Comparison of ENCODE assay signal across 11 cellular contexts in genomic region chr10:88401671-88402347, GRCh38.
DNase-seq lines count a peak whose midpoint lies in the region; TF ChIP-seq lines count a peak whose summit lies in the region.
"Had no signal": no experiment of that assay in that cellular context is flagged by ENCODE, and none has a peak within 500 bp of the region (broad histone marks: within the 10 kb centered on the region; RNA-seq: fewer than 3 reads in every experiment).

No MANE protein-coding gene starts in this region.

- H3K4me3 ChIP-seq in mammary epithelial cell (replicated peaks in 1 of 3; ENCODE audit: insufficient read depth in 1 of 3, low read depth in 2 of 3, low read length in 3 of 3), result no peak overlapping the region
- H3K4me3 ChIP-seq: MG63 had no signal

- no peaks in the 10 kb centered on the region for H4K20me1 ChIP-seq in mammary epithelial cell (ENCODE audit: insufficient read depth, low read length)

- H3K4me2 ChIP-seq in mammary epithelial cell (ENCODE audit: insufficient read depth, low read depth, low read length), result no peak overlapping the region

- TF ChIP-seq CTCF in mammary epithelial cell (conservative IDR thresholded peaks at IDR 0.05 in 1 of 2, IDR thresholded peaks at IDR 0.05 in 1 of 2; ENCODE audit: extremely low read depth in 1 of 2, insufficient read depth in 1 of 2, low read depth in 1 of 2, low read length in 2 of 2), result peak; percentile 15 to 54
- TF ChIP-seq CTCF in GM13976 (IDR thresholded peaks at IDR 0.05; ENCODE audit: borderline replicate concordance, control extremely low read depth, extremely low read depth, insufficient read depth, missing control alignments), result no peak

- peaks cover 6% of the 10 kb centered on the region for H3K9me3 ChIP-seq in mammary epithelial cell (replicated peaks; ENCODE audit: insufficient read depth, low read length)

- in situ Hi-C loops in mammary epithelial cell (cut with MboI; ENCODE audit: low sequenced_read_pairs in 2 of 2), result loop anchor here in 1 of 2 donors (25.0 kb wide), 1 partner anchor 135 kb away; no protein-coding TSS in a partner anchor
- in situ Hi-C loops in GM13976 (cut with MboI; ENCODE audit: low sequenced_read_pairs, unreplicated experiment), result no loop called here

- intact Hi-C loops in mammary epithelial cell (cut with micrococcal nuclease), result loop anchor here (1.0 kb wide), 1 partner anchor 151 kb away; no protein-coding TSS in a partner anchor

- H3K9ac ChIP-seq in mammary epithelial cell (ENCODE audit: insufficient read depth, low read length), result no peak overlapping the region

- CTCF ChIA-PET in mammary epithelial cell (lab: Charles Lee; ENCODE audit: low non-redundant PET), result interaction anchor here (0.6 to 0.7 kb wide), 3 partner anchors 9 to 152 kb away, joined by 4 to 7 read pairs (median 4); no protein-coding TSS in a partner anchor

- DNase-seq in DMS53 (lab: John Stamatoyannopoulos, UW) (peak; percentile 7), DMS53 treated with DMSO at 0.1 percent for 48 hours (lab: John Stamatoyannopoulos, UW; ENCODE audit: unreplicated experiment) (no peak), MV-4-11 (lab: John Stamatoyannopoulos, UW) (peak; percentile 33), mammary epithelial cell (peak; percentile 49), renal cortical epithelial cell (ENCODE audit: low read depth) (peak; percentile 47), NCI-H1417 treated with DMSO at 0.1 percent for 48 hours (lab: John Stamatoyannopoulos, UW) (no peak), SHP77 (lab: John Stamatoyannopoulos, UW) (no peak), GM13976 (ENCODE audit: low spot score) (no peak)
- DNase-seq: MG63; naive thymus-derived CD8-positive, alpha-beta T cell had no signal

- no peak overlapping the region for H3K27ac ChIP-seq in mammary epithelial cell (ENCODE audit: insufficient read depth, low read depth, low read length)
- H3K27ac ChIP-seq: 22Rv1 had no signal

- H3K27me3 ChIP-seq in mammary epithelial cell (ENCODE audit: insufficient read depth, low read length), result no peaks in the 10 kb centered on the region
- H3K27me3 ChIP-seq: MG63 had no signal

- no TSS peak for BruUV-seq in mammary epithelial cell (replicated peaks; lab: Mats Ljungman, UMichigan)

- no peaks in the 10 kb centered on the region for H3K79me2 ChIP-seq in mammary epithelial cell (ENCODE audit: insufficient read depth, low read length)

- no peak overlapping the region for H2AFZ ChIP-seq in mammary epithelial cell (ENCODE audit: low read depth, low read length)

- WGBS in mammary epithelial cell (ENCODE audit: low coverage, missing lambda C conversion rate), result 55% methylated on average over 2 of the region's 2 CpGs

- H3K36me3 ChIP-seq in mammary epithelial cell (ENCODE audit: insufficient read depth, low read length), result no peaks in the 10 kb centered on the region
- H3K36me3 ChIP-seq: MG63 had no signal

- dilution Hi-C loops in mammary epithelial cell (cut with HindIII; ENCODE audit: low sequenced_read_pairs), result no loop called here

- H3K4me1 ChIP-seq in mammary epithelial cell (ENCODE audit: insufficient read depth, low read length), result no peaks in the 10 kb centered on the region

Comparison
In these comparisons a context has a peak if more than half of its experiments do, and no peak if none do; other contexts are left out.
1. DNase-seq: peak in DMS53 (single experiment), MV-4-11 (single experiment), mammary epithelial cell (single experiment) and renal cortical epithelial cell (single experiment); none in DMS53 treated with DMSO at 0.1 percent for 48 hours (single experiment), NCI-H1417 treated with DMSO at 0.1 percent for 48 hours (single experiment), SHP77 (0 of 2) and GM13976 (single experiment).